20 cellular contexts compared by ENCODE assay signal in the genomic region with DNA sequence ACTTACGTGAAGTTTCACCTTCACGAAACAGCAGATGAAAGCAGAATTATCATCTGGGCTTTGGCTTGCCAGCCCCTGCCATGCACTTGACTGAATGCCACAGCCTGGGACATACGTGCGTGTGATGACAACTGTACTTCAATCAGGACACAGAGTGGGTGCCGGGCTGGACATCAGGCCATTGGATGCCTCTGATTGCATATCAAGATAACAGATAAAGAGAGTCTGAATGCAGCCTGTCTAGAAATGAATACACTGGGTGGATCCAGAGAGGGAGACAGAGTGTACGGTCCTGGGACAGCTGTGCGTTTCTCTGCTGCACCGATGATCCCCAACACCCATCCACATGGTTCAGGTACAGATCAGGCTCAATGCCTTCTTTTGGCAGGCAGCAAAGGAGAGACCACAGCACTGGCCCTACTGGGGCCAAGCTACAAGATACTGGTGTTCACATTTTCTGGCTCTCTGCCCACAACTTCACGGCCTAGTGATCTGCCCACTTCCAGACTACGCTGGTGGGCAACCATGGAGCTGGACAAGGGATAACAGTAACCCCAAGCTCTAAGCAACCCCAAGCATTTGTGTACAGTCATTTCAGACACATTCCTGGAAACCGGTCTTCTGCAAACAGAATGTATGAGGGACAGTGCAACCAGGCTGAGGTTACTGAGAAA. TPM values are rescaled to one million over a fixed set of nuclear protein-coding genes. Genes with fewer than 3 reads are reported as not detected.
A peak's percentile ranks its signal among the peaks of the same experiment; 100 is the strongest.
DNase-seq lines count a peak whose midpoint lies in the region; ATAC-seq lines count a peak whose summit lies in the region.
"Had no signal": no experiment of that assay in that cellular context is flagged by ENCODE, and none has a peak within 500 bp of the region (broad histone marks: within the 10 kb centered on the region; RNA-seq: fewer than 3 reads in every experiment).

No MANE protein-coding gene starts in this region.

- peaks cover 0 to 7% (median 2%) of the 10 kb centered on the region in 11 experiments; a peak in 7 of 22 replicates for H3K9me3 ChIP-seq in BLaER1 treated with 17β-estradiol and CSF1 and Interleukin-3, amounts not matched to agents 10 nM and 100 nM (replicated peaks in 1 of 11)
- H3K9me3 ChIP-seq: ascending aorta, lower lobe of right lung, stomach had no signal

- peak overlapping the region; percentile 38 to 89 (median 70) for H3K4me2 ChIP-seq in BLaER1 treated with 17β-estradiol and CSF1 and Interleukin-3, amounts not matched to agents 10 nM and 100 nM

- peak overlapping the region in 1 of 11 experiments; percentile 10; a peak in 1 of 22 replicates for H3K27ac ChIP-seq in BLaER1 treated with 17β-estradiol and CSF1 and Interleukin-3, amounts not matched to agents 10 nM and 100 nM
- H3K27ac ChIP-seq: ascending aorta, lower lobe of right lung, SK-N-MC, stomach had no signal

- H3K36me3 Mint-ChIP-seq in activated CD4-positive, alpha-beta T cell treated with anti-CD3 and anti-CD28 coated beads, Interleukin-2, amount 10 ng/mL, durations not matched to agents 24 days and 14 days (ENCODE audit: low read depth): no peaks in the 10 kb centered on the region

- intact Hi-C loops in activated CD4-positive, alpha-beta T cell treated with anti-CD3 and anti-CD28 coated beads, Interleukin-2, amount 10 ng/mL, durations not matched to agents 24 days and 14 days (cut with micrococcal nuclease): no loop called here

- no peaks in the 10 kb centered on the region for H3K9me3 Mint-ChIP-seq in activated CD4-positive, alpha-beta T cell treated with anti-CD3 and anti-CD28 coated beads, Interleukin-2, amount 10 ng/mL, durations not matched to agents 24 days and 14 days

- H3K4me1 Mint-ChIP-seq in activated CD4-positive, alpha-beta T cell treated with anti-CD3 and anti-CD28 coated beads, Interleukin-2, amount 10 ng/mL, durations not matched to agents 24 days and 14 days: peaks cover 21% of the 10 kb centered on the region

- no peaks in the 10 kb centered on the region for H4K20me1 ChIP-seq in BLaER1 treated with 17β-estradiol and CSF1 and Interleukin-3, amounts not matched to agents 10 nM and 100 nM

- H3K27me3 ChIP-seq in BLaER1 treated with 17β-estradiol and CSF1 and Interleukin-3, amounts not matched to agents 10 nM and 100 nM: no peaks in the 10 kb centered on the region
- H3K27me3 ChIP-seq: ascending aorta had no signal

- H3K9ac ChIP-seq in BLaER1 treated with 17β-estradiol and CSF1 and Interleukin-3, amounts not matched to agents 10 nM and 100 nM: peak overlapping the region in 2 of 11 experiments; percentile 12 to 24; a peak in 2 of 22 replicates

- no peak for DNase-seq in activated CD4-positive, alpha-beta T cell treated with anti-CD3 and anti-CD28 coated beads, Interleukin-2, amount 10 ng/mL, durations not matched to agents 24 days and 14 days
- no peak for DNase-seq in activated CD4-positive, alpha-beta T cell treated with anti-CD3 and anti-CD28 coated beads, Interleukin-2, amount 50 U/mL, for 1 hour
- peak; percentile 86 for DNase-seq in RPMI8226
- DNase-seq in islet precursor cell: peak; percentile 40
- no peak for DNase-seq in RKO (ENCODE audit: low spot score)
- DNase-seq in middle frontal gyrus (ENCODE audit: extremely low spot score, low spot score): no peak
- DNase-seq: activated gamma-delta T cell; COR-L47; effector memory CD4-positive, alpha-beta T cell; glutamatergic neuron; KBM-7; lower lobe of right lung; NCI-H1048; NCI-H2081; NCI-H524; stomach had no signal

- ATAC-seq in GM18517 (IDR thresholded peaks at IDR 0.05; ENCODE audit: unreplicated experiment): no peak
- ATAC-seq: lower lobe of right lung had no signal

- no peaks in the 10 kb centered on the region for H3K36me3 ChIP-seq in BLaER1 treated with 17β-estradiol and CSF1 and Interleukin-3, amounts not matched to agents 10 nM and 100 nM
- H3K36me3 ChIP-seq: ascending aorta, lower lobe of right lung, stomach had no signal

- no peaks in the 10 kb centered on the region for H3K27me3 Mint-ChIP-seq in activated CD4-positive, alpha-beta T cell treated with anti-CD3 and anti-CD28 coated beads, Interleukin-2, amount 10 ng/mL, durations not matched to agents 24 days and 14 days

- H3K27ac Mint-ChIP-seq in activated CD4-positive, alpha-beta T cell treated with anti-CD3 and anti-CD28 coated beads, Interleukin-2, amount 10 ng/mL, durations not matched to agents 24 days and 14 days: peak overlapping the region; percentile 48

- H3K4me1 ChIP-seq in BLaER1 treated with 17β-estradiol and CSF1 and Interleukin-3, amounts not matched to agents 10 nM and 100 nM: peaks cover 10 to 85% (median 53%) of the 10 kb centered on the region in 10 experiments; a peak in 18 of 20 replicates
- H3K4me1 ChIP-seq: ascending aorta, lower lobe of right lung, stomach had no signal

- H3K4me3 Mint-ChIP-seq in activated CD4-positive, alpha-beta T cell treated with anti-CD3 and anti-CD28 coated beads, Interleukin-2, amount 10 ng/mL, durations not matched to agents 24 days and 14 days: peak overlapping the region; percentile 33

- H3K4me3 ChIP-seq in BLaER1 treated with 17β-estradiol and CSF1 and Interleukin-3, amounts not matched to agents 10 nM and 100 nM: peak overlapping the region in 2 of 10 experiments; percentile 14 to 43; a peak in 3 of 20 replicates
- H3K4me3 ChIP-seq: ascending aorta, lower lobe of right lung, SK-N-MC, stomach had no signal

RNA-seq across cellular contexts. Expression of gene FBLN7, which starts 35.6 kb away (rescaled TPM):
- total RNA-seq in activated CD4-positive, alpha-beta T cell treated with anti-CD3 and anti-CD28 coated beads, Interleukin-2, amount 10 ng/mL, durations not matched to agents 24 days and 14 days: 26.8 and 28.7 TPM in 2 replicates

Comparison
In these comparisons a context has a peak if more than half of its experiments do, and no peak if none do; other contexts are left out.
1. DNase-seq: peak in RPMI8226 (single experiment) and islet precursor cell (single experiment); none in activated CD4-positive, alpha-beta T cell treated with anti-CD3 and anti-CD28 coated beads, Interleukin-2, amount 10 ng/mL, durations not matched to agents 24 days and 14 days (single experiment), activated CD4-positive, alpha-beta T cell treated with anti-CD3 and anti-CD28 coated beads, Interleukin-2, amount 50 U/mL, for 1 hour (single experiment), RKO (single experiment) and middle frontal gyrus (single experiment).